Comparison of ENCODE assay signal across 8 cellular contexts in genomic region chr12:118377005-118377890, GRCh38. TPM values are rescaled to one million over a fixed set of nuclear protein-coding genes. Genes with fewer than 3 reads are reported as not detected.
DNase-seq lines count a peak whose midpoint lies in the region; ATAC-seq and TF ChIP-seq lines count a peak whose summit lies in the region.

No MANE protein-coding gene starts in this region.

- H2AFZ ChIP-seq in neural progenitor cell (replicated peaks), result no peak overlapping the region

- peaks cover 0 to 36% (median 0%) of the 10 kb centered on the region in 3 donors for H3K36me3 ChIP-seq in Peyer's patch
- H3K36me3 ChIP-seq in neural progenitor cell, result no peaks in the 10 kb centered on the region

- no peak for DNase-seq in T-helper 2 cell treated with Interferon-gamma antibody and Interleukin-4, amounts not matched to agents 5 μg/mL and 100 μg/mL, for 36 hours (ENCODE audit: low spot score)
- no peak for DNase-seq in T-helper 2 cell
- DNase-seq in Peyer's patch, result peak in 1 of 3 donors; percentile 19
- DNase-seq in effector memory CD8-positive, alpha-beta T cell, result no peak
- peak; percentile 2 for DNase-seq in neural progenitor cell (ENCODE audit: low spot score)
- no peak for DNase-seq in NCI-H2196 (lab: John Stamatoyannopoulos, UW; ENCODE audit: unreplicated experiment)

- peaks cover 3% of the 10 kb centered on the region for H3F3A ChIP-seq in neural progenitor cell (ENCODE audit: low read depth)

- ATAC-seq in effector memory CD8-positive, alpha-beta T cell (replicated peaks), result no peak
- no peak for ATAC-seq in GM19467 (IDR thresholded peaks at IDR 0.05; ENCODE audit: unreplicated experiment)
- no peak for ATAC-seq in HG02884 (IDR thresholded peaks at IDR 0.05; ENCODE audit: unreplicated experiment)

- H3K4me3 Mint-ChIP-seq in T-helper 2 cell treated with Interferon-gamma antibody and Interleukin-4, amounts not matched to agents 5 μg/mL and 100 μg/mL, for 36 hours, result peak overlapping the region; percentile 83
- H3K4me3 Mint-ChIP-seq in effector memory CD8-positive, alpha-beta T cell, result peak overlapping the region; percentile 97 to 98
- H3K4me3 Mint-ChIP-seq in neural progenitor cell, result peak overlapping the region; percentile 97

- H3K9ac ChIP-seq in neural progenitor cell, result peak overlapping the region; percentile 90

- peaks cover 34% of the 10 kb centered on the region for H3K79me2 ChIP-seq in neural progenitor cell (ENCODE audit: low read depth)

- H3K27ac Mint-ChIP-seq in T-helper 2 cell treated with Interferon-gamma antibody and Interleukin-4, amounts not matched to agents 5 μg/mL and 100 μg/mL, for 36 hours, result peak overlapping the region; percentile 91
- peak overlapping the region; percentile 99 for H3K27ac Mint-ChIP-seq in effector memory CD8-positive, alpha-beta T cell
- peak overlapping the region; percentile 93 for H3K27ac Mint-ChIP-seq in neural progenitor cell

- H3K27me3 ChIP-seq in Peyer's patch (no peaks in the 10 kb centered on the region), neural progenitor cell (peaks cover 2% of the 10 kb centered on the region)

- H3K4me3 ChIP-seq in Peyer's patch, result peak overlapping the region; percentile 80 to 99 (median 89)
- H3K4me3 ChIP-seq in neural progenitor cell, result peak overlapping the region; percentile 95

- TF ChIP-seq CTCF in Peyer's patch (IDR thresholded peaks at IDR 0.05) (no peak), neural progenitor cell (IDR thresholded peaks at IDR 0.05) (no peak)

- peaks cover 21% of the 10 kb centered on the region for H4K20me1 ChIP-seq in neural progenitor cell (ENCODE audit: low read depth)

- peaks cover 29% of the 10 kb centered on the region for H3K4me1 Mint-ChIP-seq in T-helper 2 cell treated with Interferon-gamma antibody and Interleukin-4, amounts not matched to agents 5 μg/mL and 100 μg/mL, for 36 hours (ENCODE audit: low read depth)
- H3K4me1 Mint-ChIP-seq in effector memory CD8-positive, alpha-beta T cell (ENCODE audit: low read depth in 2 of 2), result peaks cover 22 to 24% of the 10 kb centered on the region in 2 donors
- peaks cover 25% of the 10 kb centered on the region for H3K4me1 Mint-ChIP-seq in neural progenitor cell

- H3K27ac ChIP-seq in Peyer's patch (peak overlapping the region; percentile 85 to 93 (median 93)), neural progenitor cell (no peak overlapping the region)

- peaks cover 8% of the 10 kb centered on the region for H3K36me3 Mint-ChIP-seq in T-helper 2 cell treated with Interferon-gamma antibody and Interleukin-4, amounts not matched to agents 5 μg/mL and 100 μg/mL, for 36 hours (ENCODE audit: low read depth)
- H3K36me3 Mint-ChIP-seq in effector memory CD8-positive, alpha-beta T cell (ENCODE audit: insufficient read depth), result peaks cover 32% of the 10 kb centered on the region
- peaks cover 5% of the 10 kb centered on the region for H3K36me3 Mint-ChIP-seq in neural progenitor cell

- H3K4me2 ChIP-seq in neural progenitor cell, result peak overlapping the region; percentile 95

- H3K9me3 ChIP-seq in Peyer's patch (no peaks in the 10 kb centered on the region), neural progenitor cell (ENCODE audit: low read depth) (no peaks in the 10 kb centered on the region)

- no peak for TF ChIP-seq POLR2A in Peyer's patch (IDR thresholded peaks at IDR 0.05)

- H3K27me3 Mint-ChIP-seq in T-helper 2 cell treated with Interferon-gamma antibody and Interleukin-4, amounts not matched to agents 5 μg/mL and 100 μg/mL, for 36 hours (ENCODE audit: low read depth), result no peaks in the 10 kb centered on the region
- no peaks in the 10 kb centered on the region for H3K27me3 Mint-ChIP-seq in effector memory CD8-positive, alpha-beta T cell
- peaks cover 5% of the 10 kb centered on the region for H3K27me3 Mint-ChIP-seq in neural progenitor cell (ENCODE audit: insufficient read depth, low read depth)

- H3K4me1 ChIP-seq in Peyer's patch (peaks cover 0 to 33% (median 5%) of the 10 kb centered on the region in 4 donors), neural progenitor cell (peaks cover 4% of the 10 kb centered on the region)

- no peaks in the 10 kb centered on the region for H3K9me3 Mint-ChIP-seq in T-helper 2 cell treated with Interferon-gamma antibody and Interleukin-4, amounts not matched to agents 5 μg/mL and 100 μg/mL, for 36 hours
- H3K9me3 Mint-ChIP-seq in effector memory CD8-positive, alpha-beta T cell, result no peaks in the 10 kb centered on the region
- H3K9me3 Mint-ChIP-seq in neural progenitor cell, result no peaks in the 10 kb centered on the region

RNA-seq across cellular contexts. Expression of gene SUDS3, which starts 0.9 kb away (rescaled TPM):
- 10 to 100 TPM; 39.2 to 86.7 (median 66.1) TPM for total RNA-seq in Peyer's patch
- 59.4 and 64.3 TPM in 2 replicates for total RNA-seq in neural progenitor cell (ENCODE audit: low replicate concordance)

RNA-seq across cellular contexts. Expression of gene TAOK3, which starts 4.5 kb away (rescaled TPM):
- total RNA-seq in Peyer's patch (100 to 1,000 TPM in 1 of 4 donors, 10 to 100 TPM in 3; 91.2 to 111 (median 93.2) TPM), neural progenitor cell (ENCODE audit: low replicate concordance) (1.1 and 1.7 TPM in 2 replicates)

Comparison
In these comparisons a context has a peak if more than half of its experiments do, and no peak if none do; other contexts are left out.
1. RNA of gene TAOK3, which starts 4.5 kb away (total RNA-seq): 91.2 to 111 TPM in Peyer's patch; 1.1 to 1.7 TPM in neural progenitor cell; every median in the first group is over 10 times any median in the second.
2. Peak in every context shown above with its lines, with median percentiles within 50 percentile points of each other: H3K27ac Mint-ChIP-seq and H3K4me3 Mint-ChIP-seq.